ENCODE assay signal across 32 cellular contexts in genomic region chr6:154301086-154301625, GRCh38. TPM values are rescaled to one million over a fixed set of nuclear protein-coding genes. Genes with fewer than 3 reads are reported as not detected.
DNase-seq lines count a peak whose midpoint lies in the region; ATAC-seq, FAIRE-seq and TF ChIP-seq lines count a peak whose summit lies in the region.
"Had no signal": no experiment of that assay in that cellular context is flagged by ENCODE, and none has a peak within 500 bp of the region (broad histone marks: within the 10 kb centered on the region; RNA-seq: fewer than 3 reads in every experiment).

No MANE protein-coding gene starts in this region.

- DNase-seq in left ventricle myocardium inferior = no peak
- DNase-seq in cardiac septum (ENCODE audit: low spot score) = no peak
- DNase-seq in kidney tubule cell (ENCODE audit: low spot score) = peak; percentile 44
- peak; percentile 21 for DNase-seq in urothelium cell line (ENCODE audit: low spot score)
- DNase-seq in DMS153 (lab: John Stamatoyannopoulos, UW) = no peak
- DNase-seq in naive thymus-derived CD4-positive, alpha-beta T cell = no peak
- DNase-seq in Karpas-422 = no peak
- DNase-seq: activated CD4-positive, alpha-beta T cell treated with anti-CD3 and anti-CD28 coated beads, Interleukin-2, amount 10 ng/mL, durations not matched to agents 7 days and 5 days; anterior cingulate cortex; CD8-positive, alpha-beta memory T cell; colonic mucosa; effector memory CD4-positive, alpha-beta T cell; H7; kidney; NCI-H1048; NCI-H1694; NCI-H748 treated with DMSO at 0.1 percent for 48 hours; nephron progenitor cell; retina; small intestine; stimulated activated naive CD4-positive, alpha-beta T cell; T1000; uterus; WERI-Rb-1 had no signal

- CTCF ChIA-PET in naive thymus-derived CD4-positive, alpha-beta T cell (lab: Charles Lee) = no interaction called here

- H3K27ac ChIP-seq in left ventricle myocardium inferior (replicated peaks) (peak overlapping the region; percentile 44), VCaP (0 out of 2 replicates have a peak overlapping the region, but pooled peaks have one; percentile 9), Karpas-422 (ENCODE audit: low read length) (no peak overlapping the region)
- no peak overlapping the region for H3K27ac ChIP-seq in naive thymus-derived CD4-positive, alpha-beta T cell (ENCODE audit: low read depth, low read length)
- H3K27ac ChIP-seq: A549, cardiac muscle cell, colonic mucosa, suprapubic skin, uterus, WERI-Rb-1 had no signal

- no peak overlapping the region for H2AFZ ChIP-seq in Karpas-422 (ENCODE audit: low read length)

- H3K9ac ChIP-seq in Karpas-422 (ENCODE audit: low read length) = no peak overlapping the region

- H3K36me3 Mint-ChIP-seq in naive thymus-derived CD4-positive, alpha-beta T cell = no peaks in the 10 kb centered on the region
- H3K36me3 Mint-ChIP-seq: activated naive CD8-positive, alpha-beta T cell had no signal

- no peaks in the 10 kb centered on the region for H3K36me3 ChIP-seq in left ventricle myocardium inferior
- H3K36me3 ChIP-seq in naive thymus-derived CD4-positive, alpha-beta T cell (ENCODE audit: control insufficient read depth in 2 of 3, insufficient read depth in 3 of 3, low read length in 3 of 3) = no peaks in the 10 kb centered on the region
- no peaks in the 10 kb centered on the region for H3K36me3 ChIP-seq in Karpas-422 (ENCODE audit: insufficient read depth, low read length)
- H3K36me3 ChIP-seq: cardiac muscle cell, colonic mucosa, SJSA1, suprapubic skin, uterus, WERI-Rb-1 had no signal

- TF ChIP-seq CTCF in left ventricle myocardium inferior (IDR thresholded peaks at IDR 0.05; ENCODE audit: borderline replicate concordance) = no peak
- no peak for TF ChIP-seq CTCF in VCaP (conservative IDR thresholded peaks at IDR 0.05)

- H3K4me3 ChIP-seq in left ventricle myocardium inferior = no peak overlapping the region
- no peak overlapping the region for H3K4me3 ChIP-seq in naive thymus-derived CD4-positive, alpha-beta T cell (ENCODE audit: low read length)
- no peak overlapping the region for H3K4me3 ChIP-seq in Karpas-422 (ENCODE audit: low read length)
- H3K4me3 ChIP-seq: A549, cardiac muscle cell, colonic mucosa, lung, SJSA1, suprapubic skin, uterus had no signal

- peak overlapping the region in 1 of 9 donors; percentile 51 for H3K27ac Mint-ChIP-seq in naive thymus-derived CD4-positive, alpha-beta T cell
- H3K27ac Mint-ChIP-seq: activated CD4-positive, alpha-beta T cell treated with anti-CD3 and anti-CD28 coated beads, Interleukin-2, amount 10 ng/mL, durations not matched to agents 7 days and 5 days; activated naive CD8-positive, alpha-beta T cell; CD8-positive, alpha-beta memory T cell; nephron progenitor cell had no signal

- H3K27me3 Mint-ChIP-seq in naive thymus-derived CD4-positive, alpha-beta T cell = peaks cover 0 to 6% (median 0%) of the 10 kb centered on the region in 5 donors
- H3K27me3 Mint-ChIP-seq: activated naive CD8-positive, alpha-beta T cell; CD8-positive, alpha-beta memory T cell had no signal

- ATAC-seq in naive thymus-derived CD4-positive, alpha-beta T cell = no peak
- ATAC-seq: A549 had no signal

- H3K9me3 Mint-ChIP-seq in naive thymus-derived CD4-positive, alpha-beta T cell = no peaks in the 10 kb centered on the region
- H3K9me3 Mint-ChIP-seq: activated CD4-positive, alpha-beta T cell treated with anti-CD3 and anti-CD28 coated beads, Interleukin-2, amount 10 ng/mL, durations not matched to agents 7 days and 5 days; CD8-positive, alpha-beta memory T cell; nephron progenitor cell had no signal

- no peaks in the 10 kb centered on the region for H3K27me3 ChIP-seq in left ventricle myocardium inferior (ENCODE audit: low read depth)
- no peaks in the 10 kb centered on the region for H3K27me3 ChIP-seq in naive thymus-derived CD4-positive, alpha-beta T cell (ENCODE audit: control insufficient read depth in 2 of 2, insufficient read depth in 2 of 2, low read length in 2 of 2)
- no peaks in the 10 kb centered on the region for H3K27me3 ChIP-seq in Karpas-422 (ENCODE audit: low read length)
- H3K27me3 ChIP-seq: cardiac muscle cell, colonic mucosa, SJSA1, suprapubic skin, uterus had no signal

- peaks cover 0 to 8% (median 7%) of the 10 kb centered on the region in 7 donors for H3K4me1 Mint-ChIP-seq in naive thymus-derived CD4-positive, alpha-beta T cell

- H3K79me2 ChIP-seq in Karpas-422 (ENCODE audit: low read length) = no peaks in the 10 kb centered on the region

- FAIRE-seq in urothelium cell line (lab: Jason Lieb, UNC) = no peak
- FAIRE-seq: A549, GM12891, kidney, small intestine had no signal

- H3K9me3 ChIP-seq in left ventricle myocardium inferior (replicated peaks) = no peaks in the 10 kb centered on the region
- H3K9me3 ChIP-seq in naive thymus-derived CD4-positive, alpha-beta T cell (ENCODE audit: control insufficient read depth in 2 of 3, low read length in 3 of 3) = no peaks in the 10 kb centered on the region
- no peaks in the 10 kb centered on the region for H3K9me3 ChIP-seq in Karpas-422 (ENCODE audit: low read length)
- H3K9me3 ChIP-seq: A549, colonic mucosa, SJSA1, suprapubic skin, uterus had no signal

- H3K9me2 ChIP-seq in Karpas-422 (replicated peaks; ENCODE audit: insufficient read depth, low read length) = no peaks in the 10 kb centered on the region

- H3K4me2 ChIP-seq in Karpas-422 (ENCODE audit: low read depth, low read length, poor library complexity, severe bottlenecking) = no peak overlapping the region
- H3K4me2 ChIP-seq: A549 had no signal

- intact Hi-C loops in left ventricle myocardium inferior (cut with micrococcal nuclease) = no loop called here
- intact Hi-C loops in cardiac septum (cut with DNase I) = no loop called here
- intact Hi-C loops in naive thymus-derived CD4-positive, alpha-beta T cell (cut with micrococcal nuclease) = no loop called here

- H3K4me3 Mint-ChIP-seq in naive thymus-derived CD4-positive, alpha-beta T cell = no peak overlapping the region
- H3K4me3 Mint-ChIP-seq: activated CD4-positive, alpha-beta T cell treated with anti-CD3 and anti-CD28 coated beads, Interleukin-2, amount 10 ng/mL, durations not matched to agents 7 days and 5 days; activated naive CD8-positive, alpha-beta T cell; CD8-positive, alpha-beta memory T cell; nephron progenitor cell had no signal

- POLR2A ChIA-PET in naive thymus-derived CD4-positive, alpha-beta T cell (lab: Charles Lee) = no interaction called here

- peaks cover 29% of the 10 kb centered on the region for H3K4me1 ChIP-seq in left ventricle myocardium inferior
- peaks cover 0 to 6% of the 10 kb centered on the region in 2 donors for H3K4me1 ChIP-seq in naive thymus-derived CD4-positive, alpha-beta T cell (ENCODE audit: control insufficient read depth in 2 of 2, insufficient read depth in 2 of 2, low read length in 2 of 2)
- peaks cover 25% of the 10 kb centered on the region for H3K4me1 ChIP-seq in Karpas-422 (ENCODE audit: low read length)
- H3K4me1 ChIP-seq: A549, colonic mucosa had no signal

- H4K20me1 ChIP-seq in Karpas-422 (ENCODE audit: insufficient read depth, low read depth, low read length) = no peaks in the 10 kb centered on the region

RNA-seq across cellular contexts. Expression of gene IPCEF1, which starts 55.4 kb away (rescaled TPM):
- total RNA-seq in left ventricle myocardium inferior (1.7 TPM), cardiac septum (5.0 TPM)
- 100 to 1,000 TPM in 2 of 5 experiments, 10 to 100 TPM in 3; 12.0 to 122 (median 83.0) TPM for total RNA-seq in naive thymus-derived CD4-positive, alpha-beta T cell
- 100 to 1,000 TPM in 1 of 2 donors, 10 to 100 TPM in 1; 99.7 to 113 TPM for polyA plus RNA-seq in naive thymus-derived CD4-positive, alpha-beta T cell
- total RNA-seq in Karpas-422 (2014; rRNA removed; shearing (Covaris generic); ENCODE audit: low replicate concordance) = not detected in 2 replicates
- polyA plus RNA-seq: cardiac muscle cell had no signal

Comparison
In these comparisons a context has a peak if more than half of its experiments do, and no peak if none do; other contexts are left out.
1. DNase-seq: peak in kidney tubule cell (single experiment) and urothelium cell line (single experiment); none in left ventricle myocardium inferior (single experiment), cardiac septum (single experiment), DMS153 (single experiment), naive thymus-derived CD4-positive, alpha-beta T cell (0 of 9) and Karpas-422 (single experiment).
2. H3K27ac ChIP-seq: peak in left ventricle myocardium inferior (single experiment) and VCaP (single experiment); none in naive thymus-derived CD4-positive, alpha-beta T cell (single experiment) and Karpas-422 (single experiment).